ENCODE assay signal across 8 cellular contexts in genomic region chr19:38374332-38375097, GRCh38. TPM values are rescaled to one million over a fixed set of nuclear protein-coding genes. Genes with fewer than 3 reads are reported as not detected.
DNase-seq lines count a peak whose midpoint lies in the region; TF ChIP-seq lines count a peak whose summit lies in the region.

Gene PSMD8 (plus strand): TSS chr19:38374571. CDS start chr19:38374602, 31 bp downstream.

- POLR2A ChIA-PET in HEK293T (lab: Yijun Ruan, JAX), result interaction anchor here (0.7 to 2.2 kb wide), 15 partner anchors 10 to 370 kb away, joined by 3 to 40 read pairs (median 6); partner anchors contain the start of genes CATSPERG, EIF3K, FAM98C and GGN

- peak within 1 kb of the TSS; percentile 92 to 99 (median 97) for H3K9ac ChIP-seq in subcutaneous abdominal adipose tissue (ENCODE audit: low read length in 5 of 5)

- peak within 1 kb of the TSS; percentile 94 for H3K27ac ChIP-seq in subcutaneous abdominal adipose tissue (ENCODE audit: low read depth, low read length)

- peak; percentile 97 for DNase-seq in GM04504 (ENCODE audit: low read depth)
- peak; percentile 98 for DNase-seq in HEK293T (ENCODE audit: extremely low spot score)
- peak; percentile 100 for DNase-seq in MV-4-11 (lab: John Stamatoyannopoulos, UW)
- DNase-seq in SK-MEL-5 (ENCODE audit: low read depth, low spot score), result peak; percentile 99
- peak; percentile 98 for DNase-seq in activated naive CD4-positive, alpha-beta T cell treated with Interleukin-2 at 50 U/mL for 16 hours
- DNase-seq in foreskin melanocyte, result peak; percentile 98

- peak within 1 kb of the TSS; percentile 97 for H2AFZ ChIP-seq in neuron (ENCODE audit: low read depth, low read length)

- CTCF ChIA-PET in HEK293T (lab: Yijun Ruan, JAX), result interaction anchor here (0.6 to 1.1 kb wide), 5 partner anchors 12 to 141 kb away, joined by 3 to 4 read pairs (median 3); no protein-coding TSS in a partner anchor

- H3K27me3 ChIP-seq in neuron (ENCODE audit: insufficient read depth, low read length) (no peaks in the 10 kb centered on the region), subcutaneous abdominal adipose tissue (ENCODE audit: control insufficient read depth in 5 of 5, insufficient read depth in 4 of 5, low read length in 5 of 5) (peaks cover 0 to 6% (median 4%) of the 10 kb centered on the region in 5 donors)

- H3K4me3 ChIP-seq in neuron (ENCODE audit: low read length) (peak within 1 kb of the TSS; percentile 84), subcutaneous abdominal adipose tissue (ENCODE audit: low read depth in 1 of 5, low read length in 5 of 5) (peak within 1 kb of the TSS; percentile 92 to 98 (median 93))

- H3K4me1 ChIP-seq in neuron (ENCODE audit: insufficient read depth, low read length), result peaks cover 14% of the 10 kb centered on the region
- H3K4me1 ChIP-seq in subcutaneous abdominal adipose tissue (ENCODE audit: control insufficient read depth in 5 of 5, insufficient read depth in 5 of 5, low read length in 5 of 5), result peaks cover 6 to 28% (median 27%) of the 10 kb centered on the region in 5 donors

- peaks cover 17% of the 10 kb centered on the region for H3K36me3 ChIP-seq in neuron (ENCODE audit: insufficient read depth, low read length)
- H3K36me3 ChIP-seq in subcutaneous abdominal adipose tissue (ENCODE audit: control insufficient read depth in 5 of 5, insufficient read depth in 5 of 5, low read length in 5 of 5), result peaks cover 0 to 24% (median 18%) of the 10 kb centered on the region in 5 donors

- H3K9me3 ChIP-seq in neuron (ENCODE audit: low read length), result no peaks in the 10 kb centered on the region
- H3K9me3 ChIP-seq in subcutaneous abdominal adipose tissue (ENCODE audit: control insufficient read depth in 5 of 5, low read length in 5 of 5), result no peaks in the 10 kb centered on the region

- in situ Hi-C loops in SK-MEL-5 (cut with HindIII; ENCODE audit: low pct_unique_long_range_greater_than_20kb, low sequenced_read_pairs), result no loop called here

TF ChIP-seq in HEK293T, 16 proteins besides CTCF, POLR2A, EP300 and RAD21:
- TF ChIP-seq BHLHE40 (IDR thresholded peaks at IDR 0.05; ENCODE audit: borderline replicate concordance) (no peak), L3MBTL2 (conservative IDR thresholded peaks at IDR 0.05) (peak; percentile 27), FOXK2 (IDR thresholded peaks at IDR 0.05) (no peak), ELF4 (IDR thresholded peaks at IDR 0.05) (peak; percentile 81)
- TF ChIP-seq, protein P1, sequence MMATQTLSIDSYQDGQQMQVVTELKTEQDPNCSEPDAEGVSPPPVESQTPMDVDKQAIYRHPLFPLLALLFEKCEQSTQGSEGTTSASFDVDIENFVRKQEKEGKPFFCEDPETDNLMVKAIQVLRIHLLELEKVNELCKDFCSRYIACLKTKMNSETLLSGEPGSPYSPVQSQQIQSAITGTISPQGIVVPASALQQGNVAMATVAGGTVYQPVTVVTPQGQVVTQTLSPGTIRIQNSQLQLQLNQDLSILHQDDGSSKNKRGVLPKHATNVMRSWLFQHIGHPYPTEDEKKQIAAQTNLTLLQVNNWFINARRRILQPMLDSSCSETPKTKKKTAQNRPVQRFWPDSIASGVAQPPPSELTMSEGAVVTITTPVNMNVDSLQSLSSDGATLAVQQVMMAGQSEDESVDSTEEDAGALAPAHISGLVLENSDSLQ (IDR thresholded peaks at IDR 0.05), result peak; percentile 96

RNA-seq across cellular contexts. Expression of gene PSMD8, which starts in this region (rescaled TPM):
- 279 and 300 TPM in 2 replicates for total RNA-seq in SK-MEL-5 (2014; rRNA removed; shearing (Covaris generic))
- 245 and 260 TPM in 2 replicates for polyA plus RNA-seq in SK-MEL-5 (2015; cell fraction: cytosol; rRNA removed)
- 45.6 and 78.0 TPM in 2 replicates for polyA plus RNA-seq in SK-MEL-5 (2015; cell fraction: nucleus; rRNA removed)

Comparison
In these comparisons a context has a peak if more than half of its experiments do, and no peak if none do; other contexts are left out.
1. Peak in every context shown above with its lines: DNase-seq, H3K4me3 ChIP-seq and H3K27ac ChIP-seq.